In the genomic region with DNA sequence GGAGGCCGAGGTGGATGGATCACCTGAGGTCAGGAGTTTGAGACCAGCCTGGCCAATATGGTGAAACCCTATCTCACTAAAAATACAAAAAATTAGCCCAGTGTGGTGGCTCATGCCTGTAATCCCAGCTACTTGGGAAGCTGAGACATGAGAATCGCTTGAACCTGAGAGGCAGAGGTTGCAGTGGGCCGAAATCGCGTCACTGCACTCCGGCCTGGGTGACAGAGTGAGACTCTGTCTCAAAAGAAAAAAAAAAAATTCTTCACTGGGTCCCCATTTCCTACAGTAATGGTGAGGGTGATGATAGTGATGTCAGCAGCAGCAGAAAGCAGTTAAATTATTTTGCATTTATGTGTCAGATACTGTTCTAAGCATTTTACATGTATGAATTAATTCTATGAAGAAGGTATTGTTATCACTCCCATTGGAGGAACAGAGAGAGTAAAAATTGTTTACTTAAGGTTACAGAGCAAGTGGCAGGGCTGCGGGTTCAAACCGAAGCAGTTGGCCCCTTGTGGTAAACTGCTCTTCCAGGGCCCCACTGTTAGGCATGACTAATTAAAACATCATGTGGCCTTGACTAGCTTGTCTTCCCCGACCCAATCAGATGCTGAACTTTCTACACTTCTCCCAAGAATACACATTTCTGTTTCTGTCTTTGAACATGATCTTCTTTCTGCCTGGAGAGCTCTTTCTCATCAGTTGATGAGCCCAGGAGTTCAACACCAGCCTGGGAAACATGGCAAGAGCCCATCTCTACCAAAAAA, we compare ENCODE assay signal across 9 cellular contexts. TPM values are rescaled to one million over a fixed set of nuclear protein-coding genes. Genes with fewer than 3 reads are reported as not detected.
DNase-seq lines count a peak whose midpoint lies in the region; ATAC-seq and TF ChIP-seq lines count a peak whose summit lies in the region.
"Had no signal": no experiment of that assay in that cellular context is flagged by ENCODE, and none has a peak within 500 bp of the region (broad histone marks: within the 10 kb centered on the region; RNA-seq: fewer than 3 reads in every experiment).

No MANE protein-coding gene starts in this region.

- H3K27me3 ChIP-seq in naive thymus-derived CD4-positive, alpha-beta T cell (ENCODE audit: control insufficient read depth in 2 of 2, insufficient read depth in 2 of 2, low read length in 2 of 2), result no peaks in the 10 kb centered on the region
- no peaks in the 10 kb centered on the region for H3K27me3 ChIP-seq in gastroesophageal sphincter

- no peaks in the 10 kb centered on the region for H3K27me3 Mint-ChIP-seq in activated T-helper 1 cell treated with anti-CD3 and anti-CD28 coated beads, Interleukin-12 subunit alpha, Interleukin-12 subunit beta, Interleukin-2, Interleukin-4 antibody, amounts not matched to agents 30 ng/mL and 10 ng/mL and 1 ng/mL, durations not matched to agents 14 hours and 24 hours and 36 hours (ENCODE audit: insufficient read depth)
- no peaks in the 10 kb centered on the region for H3K27me3 Mint-ChIP-seq in naive thymus-derived CD4-positive, alpha-beta T cell

- peaks cover 54% of the 10 kb centered on the region for H3K36me3 Mint-ChIP-seq in activated T-helper 1 cell treated with anti-CD3 and anti-CD28 coated beads, Interleukin-12 subunit alpha, Interleukin-12 subunit beta, Interleukin-2, Interleukin-4 antibody, amounts not matched to agents 30 ng/mL and 10 ng/mL and 1 ng/mL, durations not matched to agents 14 hours and 24 hours and 36 hours (ENCODE audit: low read depth)
- peaks cover 13 to 49% (median 24%) of the 10 kb centered on the region in 5 donors for H3K36me3 Mint-ChIP-seq in naive thymus-derived CD4-positive, alpha-beta T cell

- peaks cover 0 to 78% (median 5%) of the 10 kb centered on the region in 3 experiments for H3K36me3 ChIP-seq in naive thymus-derived CD4-positive, alpha-beta T cell (ENCODE audit: control insufficient read depth in 2 of 3, insufficient read depth in 3 of 3, low read length in 3 of 3)
- peaks cover 3 to 87% of the 10 kb centered on the region in 2 donors for H3K36me3 ChIP-seq in gastroesophageal sphincter

- H3K27ac ChIP-seq in naive thymus-derived CD4-positive, alpha-beta T cell (ENCODE audit: low read depth, low read length), result peak overlapping the region; percentile 5
- H3K27ac ChIP-seq in gastroesophageal sphincter, result no peak overlapping the region

- peak overlapping the region; percentile 97 for H3K27ac Mint-ChIP-seq in activated T-helper 1 cell treated with anti-CD3 and anti-CD28 coated beads, Interleukin-12 subunit alpha, Interleukin-12 subunit beta, Interleukin-2, Interleukin-4 antibody, amounts not matched to agents 30 ng/mL and 10 ng/mL and 1 ng/mL, durations not matched to agents 14 hours and 24 hours and 36 hours
- peak overlapping the region; percentile 24 to 95 (median 67) for H3K27ac Mint-ChIP-seq in naive thymus-derived CD4-positive, alpha-beta T cell

- H3K4me3 Mint-ChIP-seq in activated T-helper 1 cell treated with anti-CD3 and anti-CD28 coated beads, Interleukin-12 subunit alpha, Interleukin-12 subunit beta, Interleukin-2, Interleukin-4 antibody, amounts not matched to agents 30 ng/mL and 10 ng/mL and 1 ng/mL, durations not matched to agents 14 hours and 24 hours and 36 hours, result peak overlapping the region; percentile 73
- H3K4me3 Mint-ChIP-seq in naive thymus-derived CD4-positive, alpha-beta T cell, result peak overlapping the region in 1 of 10 donors; percentile 77

- POLR2A ChIA-PET in naive thymus-derived CD4-positive, alpha-beta T cell (lab: Charles Lee), result interaction anchor here (1.1 kb wide), 1 partner anchor 46 kb away, joined by 3 read pairs; a partner anchor contains a TSS

- 84 to 93% methylated on average over 5 to 8 of the region's 9 CpGs for WGBS in gastroesophageal sphincter (ENCODE audit: low coverage in 1 of 2), 2 donors

- peak; percentile 59 for DNase-seq in GM12865 (ENCODE audit: low read depth)
- DNase-seq in KBM-7, result peak; percentile 41
- DNase-seq in activated T-helper 1 cell treated with anti-CD3 and anti-CD28 coated beads, Interleukin-12 subunit alpha, Interleukin-12 subunit beta, Interleukin-2, Interleukin-4 antibody, amounts not matched to agents 30 ng/mL and 10 ng/mL and 1 ng/mL, durations not matched to agents 14 hours and 24 hours and 36 hours (ENCODE audit: low spot score), result peak; percentile 39
- peak in 1 of 9 donors; percentile 54 for DNase-seq in naive thymus-derived CD4-positive, alpha-beta T cell
- DNase-seq in CD1c-positive myeloid dendritic cell (ENCODE audit: extremely low spot score), result no peak
- DNase-seq in cerebellar nuclear complex (lab: John Stamatoyannopoulos, UW), result no peak
- DNase-seq in mucosa of gallbladder (ENCODE audit: low spot score), result no peak
- DNase-seq: activated CD4-positive, CD25-positive, alpha-beta regulatory T cell had no signal

- H3K4me3 ChIP-seq in GM12865 (ENCODE audit: low read depth, low read length) (no peak overlapping the region), gastroesophageal sphincter (no peak overlapping the region)
- H3K4me3 ChIP-seq in naive thymus-derived CD4-positive, alpha-beta T cell (ENCODE audit: low read length), result no peak overlapping the region

- no peak for TF ChIP-seq CTCF in GM12865 (IDR thresholded peaks at IDR 0.05; ENCODE audit: insufficient read depth, low read depth, low read length, missing control alignments)
- TF ChIP-seq CTCF in gastroesophageal sphincter (IDR thresholded peaks at IDR 0.05), result no peak

- in situ Hi-C loops in KBM-7 (cut with MboI; ENCODE audit: low pct_unique_long_range_greater_than_20kb, low sequenced_read_pairs), result no loop called here

- TF ChIP-seq POLR2A in gastroesophageal sphincter (IDR thresholded peaks at IDR 0.05), result no peak

- no peaks in the 10 kb centered on the region for H3K9me3 Mint-ChIP-seq in activated T-helper 1 cell treated with anti-CD3 and anti-CD28 coated beads, Interleukin-12 subunit alpha, Interleukin-12 subunit beta, Interleukin-2, Interleukin-4 antibody, amounts not matched to agents 30 ng/mL and 10 ng/mL and 1 ng/mL, durations not matched to agents 14 hours and 24 hours and 36 hours
- no peaks in the 10 kb centered on the region for H3K9me3 Mint-ChIP-seq in naive thymus-derived CD4-positive, alpha-beta T cell

- no peak for TF ChIP-seq EP300 in gastroesophageal sphincter (IDR thresholded peaks at IDR 0.05)

- ATAC-seq in naive thymus-derived CD4-positive, alpha-beta T cell, result peak; percentile 48
- ATAC-seq in gastroesophageal sphincter, result no peak

- no peaks in the 10 kb centered on the region for H3K9me3 ChIP-seq in naive thymus-derived CD4-positive, alpha-beta T cell (ENCODE audit: control insufficient read depth in 2 of 3, low read length in 3 of 3)
- H3K9me3 ChIP-seq in gastroesophageal sphincter, result no peaks in the 10 kb centered on the region

- CTCF ChIA-PET in naive thymus-derived CD4-positive, alpha-beta T cell (lab: Charles Lee), result interaction anchor here (0.8 kb wide), 1 partner anchor 26 kb away, joined by 3 read pairs; no protein-coding TSS in a partner anchor

- H3K4me1 ChIP-seq in naive thymus-derived CD4-positive, alpha-beta T cell (ENCODE audit: control insufficient read depth in 2 of 2, insufficient read depth in 2 of 2, low read length in 2 of 2), result peaks cover 11 to 22% of the 10 kb centered on the region in 2 donors
- H3K4me1 ChIP-seq in gastroesophageal sphincter, result peaks cover under 1 to 34% (median 8%) of the 10 kb centered on the region in 3 donors

- intact Hi-C loops in activated T-helper 1 cell treated with anti-CD3 and anti-CD28 coated beads, Interleukin-12 subunit alpha, Interleukin-12 subunit beta, Interleukin-2, Interleukin-4 antibody, amounts not matched to agents 30 ng/mL and 10 ng/mL and 1 ng/mL, durations not matched to agents 14 hours and 24 hours and 36 hours (cut with micrococcal nuclease), result no loop called here
- intact Hi-C loops in naive thymus-derived CD4-positive, alpha-beta T cell (cut with micrococcal nuclease), result no loop called here

- peaks cover 69% of the 10 kb centered on the region for H3K4me1 Mint-ChIP-seq in activated T-helper 1 cell treated with anti-CD3 and anti-CD28 coated beads, Interleukin-12 subunit alpha, Interleukin-12 subunit beta, Interleukin-2, Interleukin-4 antibody, amounts not matched to agents 30 ng/mL and 10 ng/mL and 1 ng/mL, durations not matched to agents 14 hours and 24 hours and 36 hours (ENCODE audit: low read depth)
- H3K4me1 Mint-ChIP-seq in naive thymus-derived CD4-positive, alpha-beta T cell, result peaks cover 23 to 66% (median 32%) of the 10 kb centered on the region in 7 donors

RNA-seq across cellular contexts. Expression of a gene that starts 45.8 kb away (rescaled TPM):
- 240 and 241 TPM in 2 replicates for total RNA-seq in activated T-helper 1 cell treated with anti-CD3 and anti-CD28 coated beads, Interleukin-12 subunit alpha, Interleukin-12 subunit beta, Interleukin-2, Interleukin-4 antibody, amounts not matched to agents 30 ng/mL and 10 ng/mL and 1 ng/mL, durations not matched to agents 14 hours and 24 hours and 36 hours
- total RNA-seq in naive thymus-derived CD4-positive, alpha-beta T cell, result 100 to 1,000 TPM; 133 to 275 (median 231) TPM
- polyA plus RNA-seq in naive thymus-derived CD4-positive, alpha-beta T cell, result 100 to 1,000 TPM; 159 to 189 TPM
- 140 TPM for total RNA-seq in mucosa of gallbladder
- total RNA-seq in gastroesophageal sphincter, result 100 to 1,000 TPM; 146 to 253 (median 205) TPM

RNA-seq across cellular contexts. Expression of a gene that starts 54.1 kb away (rescaled TPM):
- total RNA-seq in activated T-helper 1 cell treated with anti-CD3 and anti-CD28 coated beads, Interleukin-12 subunit alpha, Interleukin-12 subunit beta, Interleukin-2, Interleukin-4 antibody, amounts not matched to agents 30 ng/mL and 10 ng/mL and 1 ng/mL, durations not matched to agents 14 hours and 24 hours and 36 hours, result 375 and 381 TPM in 2 replicates
- total RNA-seq in naive thymus-derived CD4-positive, alpha-beta T cell, result 100 to 1,000 TPM; 111 to 162 (median 150) TPM
- 100 to 1,000 TPM in 1 of 2 donors, 10 to 100 TPM in 1; 72.8 to 150 TPM for polyA plus RNA-seq in naive thymus-derived CD4-positive, alpha-beta T cell
- total RNA-seq in mucosa of gallbladder, result 30.8 TPM
- 10 to 100 TPM; 61.8 to 80.8 (median 71.4) TPM for total RNA-seq in gastroesophageal sphincter

Comparison
In these comparisons a context has a peak if more than half of its experiments do, and no peak if none do; other contexts are left out.
1. DNase-seq: peak in GM12865 (single experiment), KBM-7 (single experiment) and activated T-helper 1 cell treated with anti-CD3 and anti-CD28 coated beads, Interleukin-12 subunit alpha, Interleukin-12 subunit beta, Interleukin-2, Interleukin-4 antibody, amounts not matched to agents 30 ng/mL and 10 ng/mL and 1 ng/mL, durations not matched to agents 14 hours and 24 hours and 36 hours (single experiment); none in CD1c-positive myeloid dendritic cell (single experiment), cerebellar nuclear complex (0 of 2) and mucosa of gallbladder (single experiment).